Comparison of ENCODE assay signal across 1 cellular context in genomic region chr6:28080631-28081485, GRCh38.
TF ChIP-seq lines count a peak whose summit lies in the region.

No MANE protein-coding gene starts in this region.

TF ChIP-seq in HepG2, 621 proteins besides CTCF, POLR2A, EP300 and RAD21 (continued from another document and continues in another):
- TF ChIP-seq ARID5B (CRISPR knock-in tag; IDR thresholded peaks at IDR 0.05) (peak; percentile 77), HNRNPLL (IDR thresholded peaks at IDR 0.05; ENCODE audit: low read depth, low read length, poor library complexity, severe bottlenecking) (peak; percentile 93), ZNF709 (CRISPR knock-in tag; IDR thresholded peaks at IDR 0.05) (peak; percentile 40), FOXA3 (CRISPR knock-in tag; IDR thresholded peaks at IDR 0.05) (peak; percentile 69), AHR (CRISPR knock-in tag; IDR thresholded peaks at IDR 0.05) (peak; percentile 80; the same call in 1 of the 2 replicates), POLR2G (IDR thresholded peaks at IDR 0.05; ENCODE audit: low read depth, low read length) (peak; percentile 78), SCMH1 (CRISPR knock-in tag; IDR thresholded peaks at IDR 0.05; ENCODE audit: borderline replicate concordance) (no peak), MAZ (IDR thresholded peaks at IDR 0.05; ENCODE audit: borderline replicate concordance, low read depth, low read length) (peak; percentile 45; the same call in 1 of the 2 replicates), MAZ (CRISPR knock-in tag; IDR thresholded peaks at IDR 0.05; ENCODE audit: low read depth) (peak; percentile 80), ZFP91 (CRISPR knock-in tag; IDR thresholded peaks at IDR 0.05; ENCODE audit: borderline replicate concordance) (peak; percentile 97), ZBTB44 (CRISPR knock-in tag; IDR thresholded peaks at IDR 0.05) (peak; percentile 86; the same call in 1 of the 2 replicates), ARID4A (CRISPR knock-in tag; IDR thresholded peaks at IDR 0.05; ENCODE audit: borderline replicate concordance) (peak; percentile 98), ZNF550 (CRISPR knock-in tag; IDR thresholded peaks at IDR 0.05; ENCODE audit: borderline replicate concordance) (no peak), ELK4 (CRISPR knock-in tag; IDR thresholded peaks at IDR 0.05; ENCODE audit: borderline replicate concordance) (peak; percentile 98; the same call in 1 of the 2 replicates), GABPA (IDR thresholded peaks at IDR 0.05; ENCODE audit: low read depth, low read length) (peak; percentile 99), GABPA (CRISPR knock-in tag; IDR thresholded peaks at IDR 0.05; ENCODE audit: low read depth) (peak; percentile 100), U2AF1 (optimal IDR thresholded peaks at IDR 0.05; ENCODE audit: low read depth, low read length) (peak; percentile 96), BRF2 (CRISPR knock-in tag; IDR thresholded peaks at IDR 0.05) (0 out of 2 replicates have a peak, but pooled peaks have one; percentile 41), ATF7-NPFF (CRISPR knock-in tag; IDR thresholded peaks at IDR 0.05; ENCODE audit: low read depth) (peak; percentile 70), GABPB1 (CRISPR knock-in tag; IDR thresholded peaks at IDR 0.05) (peak; percentile 100), BCL3 (CRISPR knock-in tag; IDR thresholded peaks at IDR 0.05) (peak; percentile 67), EED (CRISPR knock-in tag; IDR thresholded peaks at IDR 0.05) (peak; percentile 93), DR1 (CRISPR knock-in tag; IDR thresholded peaks at IDR 0.05) (0 out of 2 replicates have a peak, but pooled peaks have one; percentile 51), HBP1 (CRISPR knock-in tag; IDR thresholded peaks at IDR 0.05; ENCODE audit: low read depth) (peak; percentile 97), CSRNP2 (CRISPR knock-in tag; conservative IDR thresholded peaks at IDR 0.05; ENCODE audit: low read depth) (no peak), ZMYM3 (CRISPR knock-in tag; IDR thresholded peaks at IDR 0.05) (peak; percentile 61), SNAPC2 (CRISPR knock-in tag; IDR thresholded peaks at IDR 0.05) (peak; percentile 89; the same call in 1 of the 2 replicates), AHDC1 (CRISPR knock-in tag; IDR thresholded peaks at IDR 0.05; ENCODE audit: borderline replicate concordance) (0 out of 2 replicates have a peak, but pooled peaks have one; percentile 15)
